In genomic region chr6:31796993-31797385, GRCh38 we compare ENCODE assay signal across 14 cellular contexts. TPM values are rescaled to one million over a fixed set of nuclear protein-coding genes. Genes with fewer than 3 reads are reported as not detected.
DNase-seq lines count a peak whose midpoint lies in the region; ATAC-seq and TF ChIP-seq lines count a peak whose summit lies in the region.
"Had no signal": no experiment of that assay in that cellular context is flagged by ENCODE, and none has a peak within 500 bp of the region (broad histone marks: within the 10 kb centered on the region; RNA-seq: fewer than 3 reads in every experiment).

No MANE protein-coding gene starts in this region.

- H3K4me3 ChIP-seq in lower lobe of right lung (no peak overlapping the region), thyroid gland (replicated peaks in 1 of 3) (no peak overlapping the region), upper lobe of right lung (no peak overlapping the region)

- H3K36me3 Mint-ChIP-seq in activated naive CD4-positive, alpha-beta T cell treated with anti-CD3 and anti-CD28 coated beads, Interleukin-2, amount 50 U/mL, for 24 hours, result peaks cover 2% of the 10 kb centered on the region
- peaks cover 38% of the 10 kb centered on the region for H3K36me3 Mint-ChIP-seq in activated T-helper 2 cell treated with anti-CD3 and anti-CD28 coated beads, Interferon-gamma antibody, Interleukin-2, Interleukin-4, amounts not matched to agents 10 μg/mL and 5 μg/mL and 100 μg/mL, durations not matched to agents 14 hours and 24 hours and 36 hours (ENCODE audit: low read depth)

- H3K4me1 Mint-ChIP-seq in activated naive CD4-positive, alpha-beta T cell treated with anti-CD3 and anti-CD28 coated beads, Interleukin-2, amount 50 U/mL, for 24 hours, result peaks cover 34% of the 10 kb centered on the region
- peaks cover 29% of the 10 kb centered on the region for H3K4me1 Mint-ChIP-seq in activated T-helper 2 cell treated with anti-CD3 and anti-CD28 coated beads, Interferon-gamma antibody, Interleukin-2, Interleukin-4, amounts not matched to agents 10 μg/mL and 5 μg/mL and 100 μg/mL, durations not matched to agents 14 hours and 24 hours and 36 hours (ENCODE audit: low read depth)

- peak overlapping the region; percentile 48 for H3K4me3 Mint-ChIP-seq in activated naive CD4-positive, alpha-beta T cell treated with anti-CD3 and anti-CD28 coated beads, Interleukin-2, amount 50 U/mL, for 24 hours
- H3K4me3 Mint-ChIP-seq in activated T-helper 2 cell treated with anti-CD3 and anti-CD28 coated beads, Interferon-gamma antibody, Interleukin-2, Interleukin-4, amounts not matched to agents 10 μg/mL and 5 μg/mL and 100 μg/mL, durations not matched to agents 14 hours and 24 hours and 36 hours (ENCODE audit: low read depth), result peak overlapping the region; percentile 21

- H3K36me3 ChIP-seq in lower lobe of right lung (peaks cover 22% of the 10 kb centered on the region), thyroid gland (no peaks in the 10 kb centered on the region), upper lobe of right lung (peaks cover 17% of the 10 kb centered on the region)

- no peaks in the 10 kb centered on the region for H3K9me3 Mint-ChIP-seq in activated naive CD4-positive, alpha-beta T cell treated with anti-CD3 and anti-CD28 coated beads, Interleukin-2, amount 50 U/mL, for 24 hours
- H3K9me3 Mint-ChIP-seq in activated T-helper 2 cell treated with anti-CD3 and anti-CD28 coated beads, Interferon-gamma antibody, Interleukin-2, Interleukin-4, amounts not matched to agents 10 μg/mL and 5 μg/mL and 100 μg/mL, durations not matched to agents 14 hours and 24 hours and 36 hours, result no peaks in the 10 kb centered on the region

- H3K9me3 ChIP-seq in lower lobe of right lung (no peaks in the 10 kb centered on the region), thyroid gland (no peaks in the 10 kb centered on the region), upper lobe of right lung (no peaks in the 10 kb centered on the region)

- H3K27ac ChIP-seq in lower lobe of right lung (peak overlapping the region; percentile 98), thyroid gland (peak overlapping the region in 2 of 3 donors; percentile 10 to 91), upper lobe of right lung (no peak overlapping the region)

- intact Hi-C loops in activated T-helper 2 cell treated with anti-CD3 and anti-CD28 coated beads, Interferon-gamma antibody, Interleukin-2, Interleukin-4, amounts not matched to agents 10 μg/mL and 5 μg/mL and 100 μg/mL, durations not matched to agents 14 hours and 24 hours and 36 hours (cut with micrococcal nuclease), result loop anchor here (5.0 kb wide), 1 partner anchor 35 kb away; no protein-coding TSS in a partner anchor
- intact Hi-C loops in lower lobe of right lung (cut with DNase I) (no loop called here), thyroid gland (cut with DNase I) (no loop called here), upper lobe of right lung (cut with DNase I) (no loop called here)

- TF ChIP-seq POLR2A in thyroid gland (IDR thresholded peaks at IDR 0.05), result no peak

- no peaks in the 10 kb centered on the region for H3K27me3 Mint-ChIP-seq in activated naive CD4-positive, alpha-beta T cell treated with anti-CD3 and anti-CD28 coated beads, Interleukin-2, amount 50 U/mL, for 24 hours
- no peaks in the 10 kb centered on the region for H3K27me3 Mint-ChIP-seq in activated T-helper 2 cell treated with anti-CD3 and anti-CD28 coated beads, Interferon-gamma antibody, Interleukin-2, Interleukin-4, amounts not matched to agents 10 μg/mL and 5 μg/mL and 100 μg/mL, durations not matched to agents 14 hours and 24 hours and 36 hours (ENCODE audit: low read depth)

- WGBS in thyroid gland, 2 donors, result 94 to 97% methylated on average over 2 of the region's 2 CpGs

- no peak overlapping the region for H3K27ac Mint-ChIP-seq in activated naive CD4-positive, alpha-beta T cell treated with anti-CD3 and anti-CD28 coated beads, Interleukin-2, amount 50 U/mL, for 24 hours
- H3K27ac Mint-ChIP-seq in activated T-helper 2 cell treated with anti-CD3 and anti-CD28 coated beads, Interferon-gamma antibody, Interleukin-2, Interleukin-4, amounts not matched to agents 10 μg/mL and 5 μg/mL and 100 μg/mL, durations not matched to agents 14 hours and 24 hours and 36 hours, result peak overlapping the region; percentile 72

- ATAC-seq in lower lobe of right lung (no peak), GM21825 (IDR thresholded peaks at IDR 0.05; ENCODE audit: unreplicated experiment) (no peak), upper lobe of right lung (no peak)
- ATAC-seq: esophagus mucosa, HepG2 had no signal

- H3K4me1 ChIP-seq in lower lobe of right lung (peaks cover 23% of the 10 kb centered on the region), thyroid gland (peaks cover 11 to 14% of the 10 kb centered on the region in 2 donors), upper lobe of right lung (peaks cover 12% of the 10 kb centered on the region)

- TF ChIP-seq CTCF in lower lobe of right lung (IDR thresholded peaks at IDR 0.05) (no peak), thyroid gland (IDR thresholded peaks at IDR 0.05) (no peak), upper lobe of right lung (IDR thresholded peaks at IDR 0.05) (no peak)

- no peak for DNase-seq in activated naive CD4-positive, alpha-beta T cell treated with Interleukin-2 at 50 U/mL for 16 hours
- DNase-seq in activated T-helper 2 cell treated with anti-CD3 and anti-CD28 coated beads, Interferon-gamma antibody, Interleukin-2, Interleukin-4, amounts not matched to agents 10 μg/mL and 5 μg/mL and 100 μg/mL, durations not matched to agents 14 hours and 24 hours and 36 hours (ENCODE audit: low spot score), result no peak
- DNase-seq in lower lobe of right lung (no peak), thyroid gland (no peak), upper lobe of right lung (no peak)
- no peak for DNase-seq in stimulated activated naive CD4-positive, alpha-beta T cell treated with Interleukin-2 at 50 U/mL for 16 hours (lab: John Stamatoyannopoulos, UW)
- DNase-seq: activated CD8-positive, alpha-beta memory T cell treated with anti-CD3 and anti-CD28 coated beads, Interleukin-2, amount 50 U/mL, for 48 hours; HCEC 1CT; NCI-H2029; small intestine had no signal

- H3K27me3 ChIP-seq in lower lobe of right lung (ENCODE audit: low read depth), result no peaks in the 10 kb centered on the region
- H3K27me3 ChIP-seq in thyroid gland, result no peaks in the 10 kb centered on the region
- no peaks in the 10 kb centered on the region for H3K27me3 ChIP-seq in upper lobe of right lung

RNA-seq across cellular contexts. Expression of gene VARS1, which starts 1.4 kb away (rescaled TPM):
- total RNA-seq in activated T-helper 2 cell treated with anti-CD3 and anti-CD28 coated beads, Interferon-gamma antibody, Interleukin-2, Interleukin-4, amounts not matched to agents 10 μg/mL and 5 μg/mL and 100 μg/mL, durations not matched to agents 14 hours and 24 hours and 36 hours, result 166 and 176 TPM in 2 replicates
- total RNA-seq in lower lobe of right lung (44.1 TPM), thyroid gland (100 to 1,000 TPM in 1 of 4 donors, 10 to 100 TPM in 3; 33.8 to 120 (median 39.9) TPM), upper lobe of right lung (53.0 TPM)

RNA-seq across cellular contexts. Expression of gene LSM2, which starts 9.8 kb away (rescaled TPM):
- total RNA-seq in activated T-helper 2 cell treated with anti-CD3 and anti-CD28 coated beads, Interferon-gamma antibody, Interleukin-2, Interleukin-4, amounts not matched to agents 10 μg/mL and 5 μg/mL and 100 μg/mL, durations not matched to agents 14 hours and 24 hours and 36 hours, result 130 TPM in 2 replicates
- 30.5 TPM for total RNA-seq in lower lobe of right lung
- total RNA-seq in thyroid gland, result 10 to 100 TPM; 29.2 to 48.4 (median 36.5) TPM
- total RNA-seq in upper lobe of right lung, result 30.8 TPM

RNA-seq across cellular contexts. Expression of gene HSPA1L, which starts 18.1 kb away (rescaled TPM):
- total RNA-seq in activated T-helper 2 cell treated with anti-CD3 and anti-CD28 coated beads, Interferon-gamma antibody, Interleukin-2, Interleukin-4, amounts not matched to agents 10 μg/mL and 5 μg/mL and 100 μg/mL, durations not matched to agents 14 hours and 24 hours and 36 hours, result 2.1 and 2.4 TPM in 2 replicates
- total RNA-seq in lower lobe of right lung (2.5 TPM), thyroid gland (1 to 10 TPM; 3.5 to 4.1 (median 3.9) TPM), upper lobe of right lung (2.0 TPM)

RNA-seq across cellular contexts. Expression of gene HSPA1A, which starts 18.4 kb away (rescaled TPM):
- 112 and 118 TPM in 2 replicates for total RNA-seq in activated T-helper 2 cell treated with anti-CD3 and anti-CD28 coated beads, Interferon-gamma antibody, Interleukin-2, Interleukin-4, amounts not matched to agents 10 μg/mL and 5 μg/mL and 100 μg/mL, durations not matched to agents 14 hours and 24 hours and 36 hours
- total RNA-seq in lower lobe of right lung, result 230 TPM
- 100 to 1,000 TPM; 148 to 320 (median 190) TPM for total RNA-seq in thyroid gland
- 150 TPM for total RNA-seq in upper lobe of right lung

RNA-seq across cellular contexts. Expression of gene VWA7, which starts 19.9 kb away (rescaled TPM):
- 5.6 and 5.9 TPM in 2 replicates for total RNA-seq in activated T-helper 2 cell treated with anti-CD3 and anti-CD28 coated beads, Interferon-gamma antibody, Interleukin-2, Interleukin-4, amounts not matched to agents 10 μg/mL and 5 μg/mL and 100 μg/mL, durations not matched to agents 14 hours and 24 hours and 36 hours
- total RNA-seq in lower lobe of right lung (4.2 TPM), thyroid gland (1 to 10 TPM; 1.2 to 8.9 (median 5.4) TPM), upper lobe of right lung (3.4 TPM)
